Comparison of ENCODE assay signal across 22 cellular contexts in the genomic region with DNA sequence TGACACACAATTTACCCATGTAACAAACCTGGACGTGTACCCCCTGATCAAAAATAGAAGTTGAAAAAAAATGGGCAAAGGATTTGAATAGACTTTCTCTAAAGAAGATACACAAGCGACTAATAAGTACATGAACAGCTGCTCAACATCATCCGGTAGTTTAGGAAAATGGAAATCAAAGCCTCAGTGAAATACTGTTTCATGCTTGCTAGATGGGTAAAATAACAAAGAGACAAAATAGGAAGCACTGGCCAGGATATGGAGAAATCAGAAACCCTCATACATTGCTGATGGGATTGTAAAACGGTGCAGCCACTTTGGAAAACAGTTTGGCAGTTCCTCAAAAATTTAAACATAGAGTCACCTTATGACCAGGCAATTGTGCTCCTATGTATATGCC.
"Had no signal": no experiment of that assay in that cellular context is flagged by ENCODE, and none has a peak within 500 bp of the region (broad histone marks: within the 10 kb centered on the region; RNA-seq: fewer than 3 reads in every experiment).

No MANE protein-coding gene starts in this region.

- H3K27me3 ChIP-seq: gastrocnemius medialis, left lung, spleen, suprapubic skin, tibial artery had no signal

- H3K27me3 Mint-ChIP-seq: activated CD4-positive, alpha-beta T cell treated with anti-CD3 and anti-CD28 coated beads for 36 hours had no signal

- H3K36me3 ChIP-seq: gastrocnemius medialis, left lung, lower lobe of right lung, spleen, suprapubic skin, tibial artery had no signal

- H3K9me3 Mint-ChIP-seq: activated naive CD4-positive, alpha-beta T cell treated with anti-CD3 and anti-CD28 coated beads, Interleukin-2, amount 50 U/mL, for 72 hours; activated T-cell treated with anti-CD3 and anti-CD28 coated beads, Interleukin-2, amount 50 U/mL, for 72 hours; natural killer cell; T-helper 2 cell treated with Interferon-gamma antibody and Interleukin-4, amounts not matched to agents 5 μg/mL and 100 μg/mL, for 36 hours had no signal

- ATAC-seq: activated CD4-positive, alpha-beta T cell treated with anti-CD3 and anti-CD28 coated beads for 36 hours; activated CD8-positive, alpha-beta T cell treated with anti-CD3 and anti-CD28 coated beads, Interleukin-2, amount 10 ng/mL, durations not matched to agents 7 days and 5 days; activated naive CD4-positive, alpha-beta T cell treated with anti-CD3 and anti-CD28 coated beads, Interleukin-2, amount 50 U/mL, for 72 hours; activated T-cell treated with anti-CD3 and anti-CD28 coated beads, Interleukin-2, amount 50 U/mL, for 72 hours; gastrocnemius medialis; left lung; lower lobe of right lung; natural killer cell; right cardiac atrium had no signal

- DNase-seq: activated CD4-positive, alpha-beta T cell treated with anti-CD3 and anti-CD28 coated beads for 36 hours; activated CD4-positive, CD25-positive, alpha-beta regulatory T cell; activated CD8-positive, alpha-beta T cell treated with anti-CD3 and anti-CD28 coated beads, Interleukin-2, amount 10 ng/mL, durations not matched to agents 7 days and 5 days; activated naive CD4-positive, alpha-beta T cell; activated T-cell treated with anti-CD3 and anti-CD28 coated beads for 4 hours; activated T-cell treated with anti-CD3 and anti-CD28 coated beads, Interleukin-2, amount 50 U/mL, for 72 hours; anterior cingulate cortex; effector CD8-positive, alpha-beta T cell; gastrocnemius medialis; glutamatergic neuron; left lung; lower lobe of right lung; mesenchymal stem cell; natural killer cell; posterior cingulate gyrus; right cardiac atrium; spleen; stimulated activated naive CD4-positive, alpha-beta T cell; tibial artery had no signal

- H3K27ac Mint-ChIP-seq: activated CD4-positive, alpha-beta T cell treated with anti-CD3 and anti-CD28 coated beads for 36 hours; activated CD8-positive, alpha-beta T cell treated with anti-CD3 and anti-CD28 coated beads, Interleukin-2, amount 10 ng/mL, durations not matched to agents 7 days and 5 days; activated naive CD4-positive, alpha-beta T cell treated with anti-CD3 and anti-CD28 coated beads, Interleukin-2, amount 50 U/mL, for 72 hours; activated T-cell treated with anti-CD3 and anti-CD28 coated beads, Interleukin-2, amount 50 U/mL, for 72 hours; natural killer cell; T-helper 2 cell treated with Interferon-gamma antibody and Interleukin-4, amounts not matched to agents 5 μg/mL and 100 μg/mL, for 36 hours had no signal

- H3K4me3 ChIP-seq: gastrocnemius medialis, left lung, lower lobe of right lung, spleen, suprapubic skin, tibial artery had no signal

- H3K4me1 ChIP-seq: gastrocnemius medialis, lower lobe of right lung, suprapubic skin, tibial artery had no signal

- H3K36me3 Mint-ChIP-seq: activated naive CD4-positive, alpha-beta T cell treated with anti-CD3 and anti-CD28 coated beads, Interleukin-2, amount 50 U/mL, for 72 hours; natural killer cell had no signal

- H3K4me1 Mint-ChIP-seq: natural killer cell had no signal

- H3K9me3 ChIP-seq: gastrocnemius medialis, left lung, lower lobe of right lung, spleen, suprapubic skin, tibial artery had no signal

- H3K4me3 Mint-ChIP-seq: activated CD4-positive, alpha-beta T cell treated with anti-CD3 and anti-CD28 coated beads for 36 hours; activated CD8-positive, alpha-beta T cell treated with anti-CD3 and anti-CD28 coated beads, Interleukin-2, amount 10 ng/mL, durations not matched to agents 7 days and 5 days; activated T-cell treated with anti-CD3 and anti-CD28 coated beads, Interleukin-2, amount 50 U/mL, for 72 hours; natural killer cell; T-helper 2 cell treated with Interferon-gamma antibody and Interleukin-4, amounts not matched to agents 5 μg/mL and 100 μg/mL, for 36 hours had no signal
